ENCODE assay signal across 9 cellular contexts in the genomic region with DNA sequence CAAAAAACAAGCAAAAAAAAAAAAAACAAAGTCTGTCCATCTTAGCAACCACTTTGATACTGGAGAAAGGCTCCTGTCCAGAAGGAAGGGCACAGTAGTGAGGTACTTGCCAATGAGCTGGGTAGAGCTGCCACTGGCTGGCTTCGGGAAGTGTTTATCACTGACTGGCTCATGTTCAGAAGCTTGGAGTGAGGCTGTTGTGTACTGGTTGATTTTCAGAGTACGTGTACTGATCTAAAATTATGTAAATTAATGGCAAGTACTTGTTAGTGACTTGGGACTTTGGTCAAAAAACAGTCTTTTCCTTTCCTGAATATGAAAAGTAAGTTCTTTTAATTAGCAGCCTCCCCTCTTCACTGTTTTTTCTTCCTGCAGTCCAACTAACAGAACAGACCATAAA. TPM values are rescaled to one million over a fixed set of nuclear protein-coding genes. Genes with fewer than 3 reads are reported as not detected.
DNase-seq lines count a peak whose midpoint lies in the region; ATAC-seq and TF ChIP-seq lines count a peak whose summit lies in the region.
"Had no signal": no experiment of that assay in that cellular context is flagged by ENCODE, and none has a peak within 500 bp of the region (broad histone marks: within the 10 kb centered on the region; RNA-seq: fewer than 3 reads in every experiment).

No MANE protein-coding gene starts in this region.

- 85% methylated on average over 2 of the region's 2 CpGs for WGBS in hepatocyte (ENCODE audit: low lambda C conversion rate, missing lambda C conversion rate)

- H3K27ac ChIP-seq in hepatocyte, result peak overlapping the region; percentile 96

- peaks cover 26% of the 10 kb centered on the region for H3K36me3 Mint-ChIP-seq in WTC11
- H3K36me3 Mint-ChIP-seq in stimulated activated effector memory CD8-positive, alpha-beta T cell treated with anti-CD3 and anti-CD28 coated beads, Interleukin-12 subunit alpha, Interleukin-12 subunit beta, amount 100 ng/mL, for 72 hours, result peaks cover 13% of the 10 kb centered on the region

- H3K27me3 ChIP-seq in hepatocyte, result no peaks in the 10 kb centered on the region
- H3K27me3 ChIP-seq: neutrophil had no signal

- H3K36me3 ChIP-seq in hepatocyte (replicated peaks; ENCODE audit: insufficient read depth, low read depth), result no peaks in the 10 kb centered on the region

- H3K4me1 Mint-ChIP-seq in WTC11, result peaks cover 16% of the 10 kb centered on the region
- H3K4me1 Mint-ChIP-seq in stimulated activated effector memory CD8-positive, alpha-beta T cell treated with anti-CD3 and anti-CD28 coated beads, Interleukin-12 subunit alpha, Interleukin-12 subunit beta, amount 100 ng/mL, for 72 hours, result peaks cover 16% of the 10 kb centered on the region

- peak overlapping the region; percentile 96 for H2AFZ ChIP-seq in hepatocyte

- H4K20me1 ChIP-seq in hepatocyte (ENCODE audit: insufficient read depth, poor library complexity, severe bottlenecking), result no peaks in the 10 kb centered on the region

- peaks cover 4% of the 10 kb centered on the region for H3K4me1 ChIP-seq in hepatocyte (ENCODE audit: insufficient read depth)

- TF ChIP-seq CTCF in WTC11 (IDR thresholded peaks at IDR 0.05), result no peak
- TF ChIP-seq CTCF in hepatocyte (IDR thresholded peaks at IDR 0.05; ENCODE audit: poor library complexity), result no peak

- peak overlapping the region; percentile 96 for H3K27ac Mint-ChIP-seq in WTC11
- H3K27ac Mint-ChIP-seq in stimulated activated effector memory CD8-positive, alpha-beta T cell treated with anti-CD3 and anti-CD28 coated beads, Interleukin-12 subunit alpha, Interleukin-12 subunit beta, amount 100 ng/mL, for 72 hours, result peak overlapping the region; percentile 99

- no peaks in the 10 kb centered on the region for H3K27me3 Mint-ChIP-seq in WTC11 (ENCODE audit: low read depth)

- POLR2A ChIA-PET in WTC11 (lab: Charles Lee), result interaction anchor here (0.5 to 2.3 kb wide), 4 partner anchors 18 to 137 kb away, joined by 3 to 24 read pairs (median 4); a partner anchor contains a TSS

- H3K4me3 Mint-ChIP-seq in WTC11, result peak overlapping the region; percentile 96
- peak overlapping the region; percentile 95 for H3K4me3 Mint-ChIP-seq in stimulated activated effector memory CD8-positive, alpha-beta T cell treated with anti-CD3 and anti-CD28 coated beads, Interleukin-12 subunit alpha, Interleukin-12 subunit beta, amount 100 ng/mL, for 72 hours

- CTCF ChIA-PET in WTC11 (lab: Charles Lee), result interaction anchor here (1.5 kb wide), 1 partner anchor 18 kb away, joined by 5 read pairs; a partner anchor contains a TSS

- H3K9me3 Mint-ChIP-seq in WTC11, result peaks cover 5% of the 10 kb centered on the region
- H3K9me3 Mint-ChIP-seq in stimulated activated effector memory CD8-positive, alpha-beta T cell treated with anti-CD3 and anti-CD28 coated beads, Interleukin-12 subunit alpha, Interleukin-12 subunit beta, amount 100 ng/mL, for 72 hours, result no peaks in the 10 kb centered on the region

- peak overlapping the region; percentile 87 for H3K4me2 ChIP-seq in hepatocyte

- H3K9me2 ChIP-seq in hepatocyte (replicated peaks; ENCODE audit: insufficient read depth), result no peaks in the 10 kb centered on the region

- H3K4me3 ChIP-seq in hepatocyte, result peak overlapping the region; percentile 64

- DNase-seq in NCI-H1105 treated with DMSO at 0.1 percent for 48 hours (lab: John Stamatoyannopoulos, UW) (peak; percentile 5), NCI-H1105 (lab: John Stamatoyannopoulos, UW) (no peak), WTC11 (ENCODE audit: low spot score) (no peak), hepatocyte (ENCODE audit: low spot score) (no peak), iPS-NIHi7 (ENCODE audit: extremely low spot score) (no peak), kidney glomerular epithelial cell (lab: John Stamatoyannopoulos, UW) (no peak), SKM-1 (lab: John Stamatoyannopoulos, UW; ENCODE audit: unreplicated experiment) (no peak)
- DNase-seq in stimulated activated effector memory CD8-positive, alpha-beta T cell treated with anti-CD3 and anti-CD28 coated beads, Interleukin-12 subunit alpha, Interleukin-12 subunit beta, amount 100 ng/mL, for 72 hours (ENCODE audit: low spot score in 2 of 2), result no peak

- ATAC-seq in WTC11, result no peak
- ATAC-seq in stimulated activated effector memory CD8-positive, alpha-beta T cell treated with anti-CD3 and anti-CD28 coated beads, Interleukin-12 subunit alpha, Interleukin-12 subunit beta, amount 100 ng/mL, for 72 hours, result no peak

- H3K9me3 ChIP-seq in hepatocyte (ENCODE audit: low read depth), result no peaks in the 10 kb centered on the region
- H3K9me3 ChIP-seq: neutrophil had no signal

- H3K79me2 ChIP-seq in hepatocyte, result peaks cover 31% of the 10 kb centered on the region

TF ChIP-seq in WTC11, 78 proteins besides CTCF, POLR2A, EP300 and RAD21:
- TF ChIP-seq ZNF232 (CRISPR knock-in tag; IDR thresholded peaks at IDR 0.05), result no peak
- TF ChIP-seq ATF1 (CRISPR knock-in tag; IDR thresholded peaks at IDR 0.05), result no peak
- TF ChIP-seq JAZF1 (CRISPR knock-in tag; IDR thresholded peaks at IDR 0.05), result no peak
- no peak for TF ChIP-seq ESRRA (CRISPR knock-in tag; IDR thresholded peaks at IDR 0.05; ENCODE audit: borderline replicate concordance)
- no peak for TF ChIP-seq GTF2I (CRISPR knock-in tag; conservative IDR thresholded peaks at IDR 0.05)
- TF ChIP-seq, protein P1, sequence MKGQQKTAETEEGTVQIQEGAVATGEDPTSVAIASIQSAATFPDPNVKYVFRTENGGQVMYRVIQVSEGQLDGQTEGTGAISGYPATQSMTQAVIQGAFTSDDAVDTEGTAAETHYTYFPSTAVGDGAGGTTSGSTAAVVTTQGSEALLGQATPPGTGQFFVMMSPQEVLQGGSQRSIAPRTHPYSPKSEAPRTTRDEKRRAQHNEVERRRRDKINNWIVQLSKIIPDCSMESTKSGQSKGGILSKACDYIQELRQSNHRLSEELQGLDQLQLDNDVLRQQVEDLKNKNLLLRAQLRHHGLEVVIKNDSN (CRISPR knock-in tag; IDR thresholded peaks at IDR 0.05), result no peak
- TF ChIP-seq, protein P2, sequence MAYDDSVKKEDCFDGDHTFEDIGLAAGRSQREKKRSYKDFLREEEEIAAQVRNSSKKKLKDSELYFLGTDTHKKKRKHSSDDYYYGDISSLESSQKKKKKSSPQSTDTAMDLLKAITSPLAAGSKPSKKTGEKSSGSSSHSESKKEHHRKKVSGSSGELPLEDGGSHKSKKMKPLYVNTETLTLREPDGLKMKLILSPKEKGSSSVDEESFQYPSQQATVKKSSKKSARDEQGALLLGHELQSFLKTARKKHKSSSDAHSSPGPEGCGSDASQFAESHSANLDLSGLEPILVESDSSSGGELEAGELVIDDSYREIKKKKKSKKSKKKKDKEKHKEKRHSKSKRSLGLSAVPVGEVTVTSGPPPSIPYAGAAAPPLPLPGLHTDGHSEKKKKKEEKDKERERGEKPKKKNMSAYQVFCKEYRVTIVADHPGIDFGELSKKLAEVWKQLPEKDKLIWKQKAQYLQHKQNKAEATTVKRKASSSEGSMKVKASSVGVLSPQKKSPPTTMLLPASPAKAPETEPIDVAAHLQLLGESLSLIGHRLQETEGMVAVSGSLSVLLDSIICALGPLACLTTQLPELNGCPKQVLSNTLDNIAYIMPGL (CRISPR knock-in tag; IDR thresholded peaks at IDR 0.05), result no peak
- TF ChIP-seq NFE2L1 (CRISPR knock-in tag; IDR thresholded peaks at IDR 0.05), result no peak
- no peak for TF ChIP-seq OVOL2 (CRISPR knock-in tag; IDR thresholded peaks at IDR 0.05; ENCODE audit: borderline replicate concordance)
- TF ChIP-seq GRHL2 (CRISPR knock-in tag; IDR thresholded peaks at IDR 0.05; ENCODE audit: insufficient replicate concordance, severe bottlenecking), result no peak
- no peak for TF ChIP-seq NR1H2 (CRISPR knock-in tag; IDR thresholded peaks at IDR 0.05)
- TF ChIP-seq ZNF671 (CRISPR knock-in tag; IDR thresholded peaks at IDR 0.05), result no peak
- TF ChIP-seq MXD4 (CRISPR knock-in tag; IDR thresholded peaks at IDR 0.05; ENCODE audit: borderline replicate concordance), result no peak
- TF ChIP-seq, protein P3, sequence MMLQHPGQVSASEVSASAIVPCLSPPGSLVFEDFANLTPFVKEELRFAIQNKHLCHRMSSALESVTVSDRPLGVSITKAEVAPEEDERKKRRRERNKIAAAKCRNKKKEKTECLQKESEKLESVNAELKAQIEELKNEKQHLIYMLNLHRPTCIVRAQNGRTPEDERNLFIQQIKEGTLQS (CRISPR knock-in tag; conservative IDR thresholded peaks at IDR 0.05), result no peak
- TF ChIP-seq, protein P4, sequence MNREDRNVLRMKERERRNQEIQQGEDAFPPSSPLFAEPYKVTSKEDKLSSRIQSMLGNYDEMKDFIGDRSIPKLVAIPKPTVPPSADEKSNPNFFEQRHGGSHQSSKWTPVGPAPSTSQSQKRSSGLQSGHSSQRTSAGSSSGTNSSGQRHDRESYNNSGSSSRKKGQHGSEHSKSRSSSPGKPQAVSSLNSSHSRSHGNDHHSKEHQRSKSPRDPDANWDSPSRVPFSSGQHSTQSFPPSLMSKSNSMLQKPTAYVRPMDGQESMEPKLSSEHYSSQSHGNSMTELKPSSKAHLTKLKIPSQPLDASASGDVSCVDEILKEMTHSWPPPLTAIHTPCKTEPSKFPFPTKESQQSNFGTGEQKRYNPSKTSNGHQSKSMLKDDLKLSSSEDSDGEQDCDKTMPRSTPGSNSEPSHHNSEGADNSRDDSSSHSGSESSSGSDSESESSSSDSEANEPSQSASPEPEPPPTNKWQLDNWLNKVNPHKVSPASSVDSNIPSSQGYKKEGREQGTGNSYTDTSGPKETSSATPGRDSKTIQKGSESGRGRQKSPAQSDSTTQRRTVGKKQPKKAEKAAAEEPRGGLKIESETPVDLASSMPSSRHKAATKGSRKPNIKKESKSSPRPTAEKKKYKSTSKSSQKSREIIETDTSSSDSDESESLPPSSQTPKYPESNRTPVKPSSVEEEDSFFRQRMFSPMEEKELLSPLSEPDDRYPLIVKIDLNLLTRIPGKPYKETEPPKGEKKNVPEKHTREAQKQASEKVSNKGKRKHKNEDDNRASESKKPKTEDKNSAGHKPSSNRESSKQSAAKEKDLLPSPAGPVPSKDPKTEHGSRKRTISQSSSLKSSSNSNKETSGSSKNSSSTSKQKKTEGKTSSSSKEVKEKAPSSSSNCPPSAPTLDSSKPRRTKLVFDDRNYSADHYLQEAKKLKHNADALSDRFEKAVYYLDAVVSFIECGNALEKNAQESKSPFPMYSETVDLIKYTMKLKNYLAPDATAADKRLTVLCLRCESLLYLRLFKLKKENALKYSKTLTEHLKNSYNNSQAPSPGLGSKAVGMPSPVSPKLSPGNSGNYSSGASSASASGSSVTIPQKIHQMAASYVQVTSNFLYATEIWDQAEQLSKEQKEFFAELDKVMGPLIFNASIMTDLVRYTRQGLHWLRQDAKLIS (CRISPR knock-in tag; IDR thresholded peaks at IDR 0.05; ENCODE audit: borderline replicate concordance), result no peak

RNA-seq across cellular contexts. Expression of a gene that starts 1.0 kb away (rescaled TPM):
- total RNA-seq in WTC11 (2021), result 17.7 to 20.5 TPM (median 20.0 TPM) in 3 replicates
- 12.3 and 14.7 TPM in 2 replicates for total RNA-seq in hepatocyte
- polyA plus RNA-seq in hepatocyte, result 5.9 and 8.6 TPM in 2 replicates

RNA-seq across cellular contexts. Expression of a gene that starts 17.9 kb away (rescaled TPM):
- total RNA-seq in WTC11 (2021) (15.6 to 19.8 TPM (median 17.2 TPM) in 3 replicates), hepatocyte (4.4 and 5.4 TPM in 2 replicates)
- polyA plus RNA-seq in hepatocyte, result 3.0 and 5.3 TPM in 2 replicates

RNA-seq across cellular contexts. Expression of a gene that starts 46.9 kb away (rescaled TPM):
- total RNA-seq in WTC11 (2021) (7.2 to 11.2 TPM (median 9.7 TPM) in 3 replicates), hepatocyte (3.6 and 4.7 TPM in 2 replicates)
- polyA plus RNA-seq in hepatocyte, result 1.2 and 1.8 TPM in 2 replicates
